Comparison of ENCODE assay signal across 19 cellular contexts in the genomic region with DNA sequence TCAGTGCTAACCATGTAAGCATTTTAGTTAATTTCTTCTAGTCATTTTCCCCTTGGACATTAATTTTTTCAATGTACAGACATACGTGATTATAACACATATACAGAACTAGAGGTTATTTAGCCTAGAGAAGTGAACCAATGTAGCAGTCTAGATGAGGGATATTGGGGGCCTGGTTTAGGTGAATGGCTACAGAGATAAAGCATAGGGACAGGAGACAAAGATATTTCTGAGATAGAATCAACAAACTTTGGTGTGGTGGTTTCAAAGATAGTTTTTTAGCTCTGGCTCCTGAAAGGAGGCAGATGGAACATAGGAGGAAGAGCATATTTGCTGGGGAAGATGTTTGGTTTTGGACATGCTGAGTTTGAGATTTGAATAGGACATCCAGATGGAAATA. TPM values are rescaled to one million over a fixed set of nuclear protein-coding genes. Genes with fewer than 3 reads are reported as not detected.
DNase-seq lines count a peak whose midpoint lies in the region; ATAC-seq, FAIRE-seq and TF ChIP-seq lines count a peak whose summit lies in the region.
"Had no signal": no experiment of that assay in that cellular context is flagged by ENCODE, and none has a peak within 500 bp of the region (broad histone marks: within the 10 kb centered on the region; RNA-seq: fewer than 3 reads in every experiment).

No MANE protein-coding gene starts in this region.

- H3K4me2 ChIP-seq in K562 (ENCODE audit: insufficient read depth, low read length): 0 out of 2 replicates have a peak overlapping the region, but pooled peaks have one; percentile 7

- no peak for ATAC-seq in activated T-cell treated with anti-CD3 and anti-CD28 coated beads, Interleukin-2, amount 50 U/mL, for 72 hours (replicated peaks in 1 of 2)
- peak; percentile 44 for ATAC-seq in K562
- no peak for ATAC-seq in GM21717 (IDR thresholded peaks at IDR 0.05; ENCODE audit: unreplicated experiment)
- ATAC-seq: HCT116 had no signal

- peak overlapping the region; percentile 10; the same call in 2 of the 3 replicates for H3K27ac ChIP-seq in K562 (ENCODE audit: extremely low read depth, low read depth, low read length)

- H3K4me3 ChIP-seq in K562: no peak overlapping the region
- H3K4me3 ChIP-seq: GM23248 had no signal

- no peaks in the 10 kb centered on the region for H3K27me3 ChIP-seq in K562 (ENCODE audit: control insufficient read depth in 2 of 2, insufficient read depth in 2 of 2, low read length in 2 of 2)

- no TSS peak for BruUV-seq in K562 (replicated peaks; lab: Mats Ljungman, UMichigan)

- no peak overlapping the region for H2AFZ ChIP-seq in K562 (ENCODE audit: low read depth, low read length)
- H2AFZ ChIP-seq: GM23248 had no signal

- WGBS in K562 (ENCODE audit: insufficient coverage, low coverage, missing lambda C conversion rate): 3% methylated on average over 1 of the region's 1 CpG

- intact Hi-C loops in K562 (cut with micrococcal nuclease): no loop called here

- H3K27ac Mint-ChIP-seq in activated T-cell treated with anti-CD3 and anti-CD28 coated beads, Interleukin-2, amount 50 U/mL, for 72 hours: peak overlapping the region; percentile 27
- H3K27ac Mint-ChIP-seq in nephron progenitor cell (peak overlapping the region; percentile 32), glutamatergic neuron (ENCODE audit: unreplicated experiment) (no peak overlapping the region)

- TF ChIP-seq EP300 in K562 (IDR thresholded peaks at IDR 0.05; ENCODE audit: low read length): peak; percentile 33; the same call in 1 of the 2 replicates

- no peaks in the 10 kb centered on the region for H3K9me3 ChIP-seq in K562 (replicated peaks; ENCODE audit: control insufficient read depth, insufficient read depth, low read depth, low read length)

- CTCF ChIA-PET in K562 (lab: Yijun Ruan, JAX; ENCODE audit: low intra/inter-chr PET ratio): no interaction called here

- TF ChIP-seq CTCF in K562 (IDR thresholded peaks at IDR 0.05 in 2 of 3, conservative IDR thresholded peaks at IDR 0.05 in 1 of 3; ENCODE audit: insufficient read depth in 2 of 3, low read depth in 1 of 3, low read length in 3 of 3): no peak
- no peak for TF ChIP-seq CTCF in nephron progenitor cell (IDR thresholded peaks at IDR 0.05)
- TF ChIP-seq CTCF in glutamatergic neuron (IDR thresholded peaks at IDR 0.05; ENCODE audit: partially characterized antibody, unreplicated experiment): no peak

- POLR2A ChIA-PET in K562 (lab: Yijun Ruan, JAX): interaction anchor here (0.8 to 1.9 kb wide), 5 partner anchors 10 to 24 kb away, joined by 3 to 6 read pairs (median 3); no protein-coding TSS in a partner anchor

- H3K4me1 Mint-ChIP-seq in activated T-cell treated with anti-CD3 and anti-CD28 coated beads, Interleukin-2, amount 50 U/mL, for 72 hours (ENCODE audit: low read depth): peaks cover 67% of the 10 kb centered on the region
- H3K4me1 Mint-ChIP-seq in nephron progenitor cell (peaks cover 7% of the 10 kb centered on the region), glutamatergic neuron (ENCODE audit: low read depth, unreplicated experiment) (peaks cover 12% of the 10 kb centered on the region)

- peaks cover 3 to 8% of the 10 kb centered on the region in 2 donors for H3K36me3 Mint-ChIP-seq in activated T-cell treated with anti-CD3 and anti-CD28 coated beads, Interleukin-2, amount 50 U/mL, for 72 hours (ENCODE audit: insufficient read depth in 2 of 2)
- H3K36me3 Mint-ChIP-seq in nephron progenitor cell (ENCODE audit: low read depth): peaks cover 47% of the 10 kb centered on the region
- H3K36me3 Mint-ChIP-seq in glutamatergic neuron (ENCODE audit: unreplicated experiment): no peaks in the 10 kb centered on the region

- no peak for TF ChIP-seq RAD21 in K562 (CRISPR knock-in tag; conservative IDR thresholded peaks at IDR 0.05 in 1 of 2, IDR thresholded peaks at IDR 0.05 in 1 of 2)

- peaks cover 17 to 33% of the 10 kb centered on the region in 2 experiments; a peak in 4 of 5 replicates for H3K4me1 ChIP-seq in K562 (replicated peaks in 1 of 2; ENCODE audit: control insufficient read depth in 2 of 2, insufficient read depth in 2 of 2, low read length in 2 of 2)

- H3K9ac ChIP-seq in K562 (ENCODE audit: insufficient read depth in 1 of 2, low read depth in 2 of 2, low read length in 2 of 2): peak overlapping the region in 1 of 2 experiments; percentile 24; a peak in 1 of 4 replicates
- H3K9ac ChIP-seq: GM23248 had no signal

- DNase-seq in activated T-cell treated with anti-CD3 and anti-CD28 coated beads, Interleukin-2, amount 50 U/mL, for 72 hours: no peak
- DNase-seq in activated T-cell treated with anti-CD3 and anti-CD28 coated beads, Interleukin-2, amount 50 U/mL, for 48 hours: no peak
- DNase-seq in GM18507 (ENCODE audit: extremely low spot score, insufficient read length, low read depth) (no peak), K562 (ENCODE audit: extremely low read depth in 1 of 4, low spot score in 3 of 4) (peak in 2 of 4 experiments; percentile 25 to 49), nephron progenitor cell (no peak), glutamatergic neuron (no peak), GM12891 (ENCODE audit: insufficient read length, low spot score) (no peak)
- DNase-seq: C1 segment of cervical spinal cord, GM23248, NCI-H1105 treated with DMSO at 0.1 percent for 48 hours, NCI-H1694 treated with DMSO at 0.1 percent for 48 hours, NCI-H2107, NCI-H345, OCI-M1, SHP77 treated with DMSO at 0.1 percent for 48 hours had no signal

- H4K20me1 ChIP-seq in K562 (replicated peaks; ENCODE audit: control insufficient read depth, insufficient read depth, low read length): peaks cover 17% of the 10 kb centered on the region; the same call in 1 of the 2 replicates

- FAIRE-seq in GM18507 (lab: Jason Lieb, UNC) (peak; percentile 31), K562 (lab: Jason Lieb, UNC) (peak; percentile 73), GM12891 (lab: Jason Lieb, UNC) (no peak)
- FAIRE-seq: A204.1 had no signal

- no peaks in the 10 kb centered on the region for H3K27me3 Mint-ChIP-seq in activated T-cell treated with anti-CD3 and anti-CD28 coated beads, Interleukin-2, amount 50 U/mL, for 72 hours (ENCODE audit: low read depth)
- H3K27me3 Mint-ChIP-seq in nephron progenitor cell (ENCODE audit: low read depth, poor library complexity) (peaks cover 5% of the 10 kb centered on the region), glutamatergic neuron (ENCODE audit: unreplicated experiment) (no peaks in the 10 kb centered on the region)

- no peaks in the 10 kb centered on the region for H3K9me3 Mint-ChIP-seq in activated T-cell treated with anti-CD3 and anti-CD28 coated beads, Interleukin-2, amount 50 U/mL, for 72 hours
- H3K9me3 Mint-ChIP-seq in nephron progenitor cell (peaks cover 5% of the 10 kb centered on the region), glutamatergic neuron (ENCODE audit: unreplicated experiment) (peaks cover 1% of the 10 kb centered on the region)
- H3K9me3 Mint-ChIP-seq: IgD-negative memory B cell had no signal

- H3K9me1 ChIP-seq in K562 (ENCODE audit: control insufficient read depth, insufficient read depth, low read length): peaks cover 2% of the 10 kb centered on the region

- in situ Hi-C loops in K562 (cut with MboI): no loop called here

- peaks cover 10% of the 10 kb centered on the region for H3K36me3 ChIP-seq in K562 (ENCODE audit: control insufficient read depth, insufficient read depth, low read length)

- H3K4me3 Mint-ChIP-seq in activated T-cell treated with anti-CD3 and anti-CD28 coated beads, Interleukin-2, amount 50 U/mL, for 72 hours: peak overlapping the region in 1 of 2 donors; percentile 39
- H3K4me3 Mint-ChIP-seq in nephron progenitor cell: no peak overlapping the region
- no peak overlapping the region for H3K4me3 Mint-ChIP-seq in glutamatergic neuron (ENCODE audit: unreplicated experiment)
- H3K4me3 Mint-ChIP-seq: IgD-negative memory B cell had no signal

- peaks cover 97% of the 10 kb centered on the region for H3K79me2 ChIP-seq in K562 (ENCODE audit: control insufficient read depth, insufficient read depth, low read length)

- no peak for TF ChIP-seq POLR2A in K562 (conservative IDR thresholded peaks at IDR 0.05)
- no peak for TF ChIP-seq POLR2A in GM12891 (IDR thresholded peaks at IDR 0.05; ENCODE audit: low read depth, low read length)

TF ChIP-seq in GM12891, 5 proteins besides CTCF, POLR2A, EP300 and RAD21:
- TF ChIP-seq PAX5 (IDR thresholded peaks at IDR 0.05; ENCODE audit: insufficient read depth, low read length, severe bottlenecking) (no peak), TAF1 (IDR thresholded peaks at IDR 0.05; ENCODE audit: low read depth, low read length) (no peak), SPI1 (IDR thresholded peaks at IDR 0.05; ENCODE audit: low read depth, low read length) (no peak), POLR2AphosphoS5 (IDR thresholded peaks at IDR 0.05; ENCODE audit: low read depth, low read length) (no peak), POU2F2 (IDR thresholded peaks at IDR 0.05; ENCODE audit: low read depth, low read length) (no peak)

RNA-seq across cellular contexts. Expression of a gene that starts 23.0 kb away (rescaled TPM):
- 10 to 100 TPM; 16.8 to 21.2 TPM for total RNA-seq in activated T-cell treated with anti-CD3 and anti-CD28 coated beads, Interleukin-2, amount 50 U/mL, for 72 hours
- total RNA-seq in K562 (2011; cell fraction: chromatin; rRNA removed; ENCODE audit: low replicate concordance): 25.3 and 85.9 TPM in 2 replicates
- 15.0 and 23.9 TPM in 2 replicates for total RNA-seq in K562 (2011; cell fraction: nucleolus; rRNA removed)
- 31.8 and 32.3 TPM in 2 replicates for total RNA-seq in K562 (2011; cell fraction: nucleoplasm; rRNA removed)
- 16.8 and 18.8 TPM in 2 replicates for total RNA-seq in K562 (2014; rRNA removed)
- total RNA-seq in K562 (2014; rRNA removed; fragmentation: Illumina TruSeq; extraction: Trizol): 35.0 and 37.5 TPM in 2 replicates
- 31.6 and 33.0 TPM in 2 replicates for total RNA-seq in K562 (2015; rRNA removed; fragmentation: Illumina TruSeq; extraction: Trizol)
- total RNA-seq in K562 (2021): 21.2 and 22.1 TPM in 2 replicates
- 27.9 and 30.2 TPM in 2 replicates for polyA plus RNA-seq in K562 (2011; rRNA removed)
- 4.4 and 11.8 TPM in 2 replicates for polyA plus RNA-seq in K562 (2011; cell fraction: cytosol; rRNA removed)
- 12.8 and 23.6 TPM in 2 replicates for polyA plus RNA-seq in K562 (2011; cell fraction: nucleus; rRNA removed)
- polyA plus RNA-seq in K562 (2012): 13.4 and 15.1 TPM in 2 replicates
- polyA plus RNA-seq in K562 (2014; fragmentation: Illumina TruSeq; extraction: Trizol): 17.7 and 21.8 TPM in 2 replicates
- polyA plus RNA-seq in K562 (2014; fragmentation: Nextera tagmentation; extraction: Ambion mirVana): 1 to 10 TPM; 3.6 to 5.6 TPM
- polyA plus RNA-seq in K562 (2014; rRNA removed): 11.2 and 11.5 TPM in 2 replicates
- 66.1 and 103 TPM in 2 replicates for polyA minus RNA-seq in K562 (2011; rRNA and poly(A)+ RNA removed)
- polyA minus RNA-seq in K562 (2011; cell fraction: cytosol; rRNA and poly(A)+ RNA removed): 27.9 and 28.1 TPM in 2 replicates
- 14.7 and 38.4 TPM in 2 replicates for polyA minus RNA-seq in K562 (2011; cell fraction: nucleus; rRNA and poly(A)+ RNA removed)
- 15.0 TPM for total RNA-seq in glutamatergic neuron (ENCODE audit: unreplicated experiment)
- polyA plus RNA-seq in GM12891 (2012; ENCODE audit: low read depth, missing spikeins): 8.1 TPM
